ENCODE assay signal across 1 cellular context in genomic region chr10:48243487-48243886, GRCh38.
TF ChIP-seq lines count a peak whose summit lies in the region.

No MANE protein-coding gene starts in this region.

TF ChIP-seq in WTC11, 78 proteins besides CTCF, POLR2A, EP300 and RAD21:
- TF ChIP-seq, protein P1, sequence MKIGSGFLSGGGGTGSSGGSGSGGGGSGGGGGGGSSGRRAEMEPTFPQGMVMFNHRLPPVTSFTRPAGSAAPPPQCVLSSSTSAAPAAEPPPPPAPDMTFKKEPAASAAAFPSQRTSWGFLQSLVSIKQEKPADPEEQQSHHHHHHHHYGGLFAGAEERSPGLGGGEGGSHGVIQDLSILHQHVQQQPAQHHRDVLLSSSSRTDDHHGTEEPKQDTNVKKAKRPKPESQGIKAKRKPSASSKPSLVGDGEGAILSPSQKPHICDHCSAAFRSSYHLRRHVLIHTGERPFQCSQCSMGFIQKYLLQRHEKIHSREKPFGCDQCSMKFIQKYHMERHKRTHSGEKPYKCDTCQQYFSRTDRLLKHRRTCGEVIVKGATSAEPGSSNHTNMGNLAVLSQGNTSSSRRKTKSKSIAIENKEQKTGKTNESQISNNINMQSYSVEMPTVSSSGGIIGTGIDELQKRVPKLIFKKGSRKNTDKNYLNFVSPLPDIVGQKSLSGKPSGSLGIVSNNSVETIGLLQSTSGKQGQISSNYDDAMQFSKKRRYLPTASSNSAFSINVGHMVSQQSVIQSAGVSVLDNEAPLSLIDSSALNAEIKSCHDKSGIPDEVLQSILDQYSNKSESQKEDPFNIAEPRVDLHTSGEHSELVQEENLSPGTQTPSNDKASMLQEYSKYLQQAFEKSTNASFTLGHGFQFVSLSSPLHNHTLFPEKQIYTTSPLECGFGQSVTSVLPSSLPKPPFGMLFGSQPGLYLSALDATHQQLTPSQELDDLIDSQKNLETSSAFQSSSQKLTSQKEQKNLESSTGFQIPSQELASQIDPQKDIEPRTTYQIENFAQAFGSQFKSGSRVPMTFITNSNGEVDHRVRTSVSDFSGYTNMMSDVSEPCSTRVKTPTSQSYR (CRISPR knock-in tag; IDR thresholded peaks at IDR 0.05): no peak
- TF ChIP-seq USF2 (CRISPR knock-in tag; IDR thresholded peaks at IDR 0.05): no peak
- no peak for TF ChIP-seq KAT7 (CRISPR knock-in tag; IDR thresholded peaks at IDR 0.05; ENCODE audit: borderline replicate concordance)
- no peak for TF ChIP-seq SOX15 (CRISPR knock-in tag; IDR thresholded peaks at IDR 0.05)
- TF ChIP-seq ATF1 (CRISPR knock-in tag; IDR thresholded peaks at IDR 0.05): no peak
- TF ChIP-seq TEAD4 (CRISPR knock-in tag; IDR thresholded peaks at IDR 0.05): no peak
- TF ChIP-seq, protein P2, sequence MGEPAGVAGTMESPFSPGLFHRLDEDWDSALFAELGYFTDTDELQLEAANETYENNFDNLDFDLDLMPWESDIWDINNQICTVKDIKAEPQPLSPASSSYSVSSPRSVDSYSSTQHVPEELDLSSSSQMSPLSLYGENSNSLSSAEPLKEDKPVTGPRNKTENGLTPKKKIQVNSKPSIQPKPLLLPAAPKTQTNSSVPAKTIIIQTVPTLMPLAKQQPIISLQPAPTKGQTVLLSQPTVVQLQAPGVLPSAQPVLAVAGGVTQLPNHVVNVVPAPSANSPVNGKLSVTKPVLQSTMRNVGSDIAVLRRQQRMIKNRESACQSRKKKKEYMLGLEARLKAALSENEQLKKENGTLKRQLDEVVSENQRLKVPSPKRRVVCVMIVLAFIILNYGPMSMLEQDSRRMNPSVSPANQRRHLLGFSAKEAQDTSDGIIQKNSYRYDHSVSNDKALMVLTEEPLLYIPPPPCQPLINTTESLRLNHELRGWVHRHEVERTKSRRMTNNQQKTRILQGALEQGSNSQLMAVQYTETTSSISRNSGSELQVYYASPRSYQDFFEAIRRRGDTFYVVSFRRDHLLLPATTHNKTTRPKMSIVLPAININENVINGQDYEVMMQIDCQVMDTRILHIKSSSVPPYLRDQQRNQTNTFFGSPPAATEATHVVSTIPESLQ (CRISPR knock-in tag; IDR thresholded peaks at IDR 0.05): no peak
- TF ChIP-seq CREM (CRISPR knock-in tag; IDR thresholded peaks at IDR 0.05): no peak
- TF ChIP-seq ZNF219 (CRISPR knock-in tag; IDR thresholded peaks at IDR 0.05; ENCODE audit: borderline replicate concordance): no peak
- TF ChIP-seq ESRRA (CRISPR knock-in tag; IDR thresholded peaks at IDR 0.05; ENCODE audit: borderline replicate concordance): no peak
- no peak for TF ChIP-seq IRF2 (CRISPR knock-in tag; IDR thresholded peaks at IDR 0.05; ENCODE audit: borderline replicate concordance, low read depth)
- no peak for TF ChIP-seq PRRX2 (CRISPR knock-in tag; IDR thresholded peaks at IDR 0.05)
- no peak for TF ChIP-seq ZNF263 (CRISPR knock-in tag; IDR thresholded peaks at IDR 0.05; ENCODE audit: low read depth)
- TF ChIP-seq ELF4 (CRISPR knock-in tag; IDR thresholded peaks at IDR 0.05; ENCODE audit: low read depth): no peak
- no peak for TF ChIP-seq NR3C1 (CRISPR knock-in tag; conservative IDR thresholded peaks at IDR 0.05; ENCODE audit: low read depth)
- no peak for TF ChIP-seq USF1 (CRISPR knock-in tag; IDR thresholded peaks at IDR 0.05)
- no peak for TF ChIP-seq MYBL2 (CRISPR knock-in tag; IDR thresholded peaks at IDR 0.05)
- no peak for TF ChIP-seq NR1H2 (CRISPR knock-in tag; IDR thresholded peaks at IDR 0.05)
- TF ChIP-seq SMAD4 (CRISPR knock-in tag; IDR thresholded peaks at IDR 0.05): no peak
- TF ChIP-seq, protein P3, sequence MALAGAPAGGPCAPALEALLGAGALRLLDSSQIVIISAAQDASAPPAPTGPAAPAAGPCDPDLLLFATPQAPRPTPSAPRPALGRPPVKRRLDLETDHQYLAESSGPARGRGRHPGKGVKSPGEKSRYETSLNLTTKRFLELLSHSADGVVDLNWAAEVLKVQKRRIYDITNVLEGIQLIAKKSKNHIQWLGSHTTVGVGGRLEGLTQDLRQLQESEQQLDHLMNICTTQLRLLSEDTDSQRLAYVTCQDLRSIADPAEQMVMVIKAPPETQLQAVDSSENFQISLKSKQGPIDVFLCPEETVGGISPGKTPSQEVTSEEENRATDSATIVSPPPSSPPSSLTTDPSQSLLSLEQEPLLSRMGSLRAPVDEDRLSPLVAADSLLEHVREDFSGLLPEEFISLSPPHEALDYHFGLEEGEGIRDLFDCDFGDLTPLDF (CRISPR knock-in tag; IDR thresholded peaks at IDR 0.05): no peak
